26 cellular contexts compared by ENCODE assay signal in the genomic region with DNA sequence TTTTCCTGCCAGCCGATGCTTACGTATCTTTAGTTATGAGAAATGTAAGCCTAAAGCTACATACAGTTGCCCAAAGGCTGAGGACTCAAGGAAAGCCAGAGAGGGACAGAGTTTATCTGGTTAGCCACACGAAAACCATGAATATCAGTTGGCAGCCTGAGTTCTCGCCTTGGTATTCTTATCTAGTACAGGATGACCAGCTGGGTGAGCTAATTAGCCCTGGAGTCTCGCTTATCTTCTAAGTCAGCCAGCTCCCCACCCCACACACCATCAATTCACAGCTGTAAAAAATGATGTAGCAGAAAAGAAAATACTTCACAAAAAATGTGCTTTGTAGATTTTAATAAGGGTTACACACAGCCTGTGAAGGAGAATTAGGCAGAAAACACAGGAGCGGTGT.
"Had no signal": no experiment of that assay in that cellular context is flagged by ENCODE, and none has a peak within 500 bp of the region (broad histone marks: within the 10 kb centered on the region; RNA-seq: fewer than 3 reads in every experiment).

No MANE protein-coding gene starts in this region.

- H3K36me3 Mint-ChIP-seq: activated naive CD4-positive, alpha-beta T cell treated with anti-CD3 and anti-CD28 coated beads, Interleukin-2, amount 50 U/mL, for 24 hours; activated naive CD8-positive, alpha-beta T cell treated with anti-CD3 and anti-CD28 coated beads, Interleukin-2, amount 10 ng/mL, durations not matched to agents 7 days and 5 days had no signal

- ATAC-seq: activated CD8-positive, alpha-beta T cell treated with anti-CD3 and anti-CD28 coated beads for 36 hours; body of pancreas had no signal

- H3K4me3 Mint-ChIP-seq: activated CD4-positive, alpha-beta T cell treated with anti-CD3 and anti-CD28 coated beads, Interleukin-2, amount 10 ng/mL, durations not matched to agents 24 days and 14 days; activated CD8-positive, alpha-beta T cell treated with anti-CD3 and anti-CD28 coated beads for 36 hours; activated naive CD4-positive, alpha-beta T cell treated with anti-CD3 and anti-CD28 coated beads, Interleukin-2, amount 50 U/mL, for 24 hours; activated naive CD8-positive, alpha-beta T cell treated with anti-CD3 and anti-CD28 coated beads, Interleukin-2, amount 10 ng/mL, durations not matched to agents 7 days and 5 days had no signal

- H3K4me1 Mint-ChIP-seq: activated CD4-positive, alpha-beta T cell treated with anti-CD3 and anti-CD28 coated beads, Interleukin-2, amount 10 ng/mL, durations not matched to agents 24 days and 14 days; activated naive CD4-positive, alpha-beta T cell treated with anti-CD3 and anti-CD28 coated beads, Interleukin-2, amount 50 U/mL, for 24 hours; activated naive CD8-positive, alpha-beta T cell treated with anti-CD3 and anti-CD28 coated beads, Interleukin-2, amount 10 ng/mL, durations not matched to agents 7 days and 5 days had no signal

- H3K27ac Mint-ChIP-seq: activated CD4-positive, alpha-beta T cell treated with anti-CD3 and anti-CD28 coated beads, Interleukin-2, amount 10 ng/mL, durations not matched to agents 24 days and 14 days; activated CD8-positive, alpha-beta T cell treated with anti-CD3 and anti-CD28 coated beads for 36 hours; activated naive CD4-positive, alpha-beta T cell treated with anti-CD3 and anti-CD28 coated beads, Interleukin-2, amount 50 U/mL, for 24 hours; activated naive CD8-positive, alpha-beta T cell treated with anti-CD3 and anti-CD28 coated beads, Interleukin-2, amount 10 ng/mL, durations not matched to agents 7 days and 5 days; activated T-helper 2 cell treated with anti-CD3 and anti-CD28 coated beads, Interferon-gamma antibody, Interleukin-2, Interleukin-4, amounts not matched to agents 10 μg/mL and 5 μg/mL and 100 μg/mL, durations not matched to agents 14 hours and 24 hours and 36 hours had no signal

- H3K27me3 Mint-ChIP-seq: activated CD4-positive, alpha-beta T cell treated with anti-CD3 and anti-CD28 coated beads, Interleukin-2, amount 10 ng/mL, durations not matched to agents 24 days and 14 days; activated CD8-positive, alpha-beta T cell treated with anti-CD3 and anti-CD28 coated beads for 36 hours; activated naive CD4-positive, alpha-beta T cell treated with anti-CD3 and anti-CD28 coated beads, Interleukin-2, amount 50 U/mL, for 24 hours; activated naive CD8-positive, alpha-beta T cell treated with anti-CD3 and anti-CD28 coated beads, Interleukin-2, amount 10 ng/mL, durations not matched to agents 7 days and 5 days had no signal

- DNase-seq: activated CD4-positive, alpha-beta T cell treated with anti-CD3 and anti-CD28 coated beads, Interleukin-2, amount 10 ng/mL, durations not matched to agents 24 days and 14 days; activated CD4-positive, alpha-beta T cell treated with anti-CD3 and anti-CD28 coated beads, Interleukin-2, amount 50 U/mL, for 4 hours; activated CD8-positive, alpha-beta T cell treated with anti-CD3 and anti-CD28 coated beads for 36 hours; activated gamma-delta T cell; activated naive CD4-positive, alpha-beta T cell treated with Interleukin-2 at 50 U/mL for 16 hours; activated naive CD8-positive, alpha-beta T cell treated with anti-CD3 and anti-CD28 coated beads, Interleukin-2, amount 10 ng/mL, durations not matched to agents 7 days and 5 days; activated T-cell treated with anti-CD3 and anti-CD28 coated beads, Interleukin-2, amount 50 U/mL, for 1 hour; body of pancreas; MM.1S; MV-4-11; NCI-H1092; NCI-H1436 treated with DMSO at 0.1 percent for 48 hours; NCI-H187 treated with DMSO at 0.1 percent for 48 hours; NCI-H2081; NCI-H2171 treated with DMSO at 0.1 percent for 48 hours; NCI-H2227 treated with DMSO at 0.1 percent for 48 hours; NCI-H446; NCI-H510A treated with DMSO at 0.1 percent for 48 hours; NCI-H69; NK-92 treated with Interleukin-12 subunit alpha and Interleukin-12 subunit beta, amount 100 ng/mL, for 24 hours; PC-9; Right ventricle myocardium superior; SW 1271; T1000 had no signal
